In genomic region chr6:29200767-29201662, GRCh38 we compare ENCODE assay signal across 31 cellular contexts. TPM values are rescaled to one million over a fixed set of nuclear protein-coding genes. Genes with fewer than 3 reads are reported as not detected.
"Had no signal": no experiment of that assay in that cellular context is flagged by ENCODE, and none has a peak within 500 bp of the region (broad histone marks: within the 10 kb centered on the region; RNA-seq: fewer than 3 reads in every experiment).

No MANE protein-coding gene starts in this region.

- H3K27ac Mint-ChIP-seq: activated CD4-positive, alpha-beta memory T cell treated with anti-CD3 and anti-CD28 coated beads for 36 hours; activated CD4-positive, alpha-beta T cell treated with anti-CD3 and anti-CD28 coated beads, Interleukin-2, amount 10 ng/mL, durations not matched to agents 7 days and 5 days; activated naive CD4-positive, alpha-beta T cell treated with anti-CD3 and anti-CD28 coated beads, Interleukin-2, amount 50 U/mL, for 72 hours; activated naive CD8-positive, alpha-beta T cell treated with anti-CD3 and anti-CD28 coated beads, Interleukin-2, amount 50 U/mL, for 24 hours; brain had no signal

- H3K4me3 ChIP-seq: K562, SK-N-MC had no signal

- DNase-seq: activated CD4-positive, alpha-beta memory T cell treated with anti-CD3 and anti-CD28 coated beads for 36 hours; activated CD4-positive, alpha-beta T cell treated with anti-CD3 and anti-CD28 coated beads, Interleukin-2, amount 10 ng/mL, durations not matched to agents 7 days and 5 days; activated CD4-positive, CD25-positive, alpha-beta regulatory T cell; activated CD8-positive, alpha-beta memory T cell treated with anti-CD3 and anti-CD28 coated beads for 24 hours; activated effector memory CD4-positive, alpha-beta T cell treated with anti-CD3 and anti-CD28 coated beads, Interleukin-2, amount 50 U/mL, for 16 hours; activated naive CD4-positive, alpha-beta T cell treated with Interleukin-2 at 50 U/mL for 16 hours; activated naive CD8-positive, alpha-beta T cell treated with anti-CD3 and anti-CD28 coated beads, Interleukin-2, amount 50 U/mL, for 24 hours; activated T-cell treated with anti-CD3 and anti-CD28 coated beads, Interleukin-2, amount 50 U/mL, for 4 hours; amniotic stem cell; Karpas-422; MM.1S; NCI-H1105 treated with DMSO at 0.1 percent for 48 hours; NCI-H1436 treated with DMSO at 0.1 percent for 48 hours; NCI-H187 treated with DMSO at 0.1 percent for 48 hours; NCI-H2081 treated with DMSO at 0.1 percent for 48 hours; NCI-H2227 treated with DMSO at 0.1 percent for 48 hours; NCI-H446 treated with DMSO at 0.1 percent for 48 hours; NCI-H524 treated with DMSO at 0.1 percent for 48 hours; NCI-H82; OCI-M1; RPMI8226; T-helper 1 cell had no signal

- H3K4me3 Mint-ChIP-seq: activated CD4-positive, alpha-beta memory T cell treated with anti-CD3 and anti-CD28 coated beads for 36 hours; activated CD4-positive, alpha-beta T cell treated with anti-CD3 and anti-CD28 coated beads, Interleukin-2, amount 10 ng/mL, durations not matched to agents 7 days and 5 days; activated naive CD8-positive, alpha-beta T cell treated with anti-CD3 and anti-CD28 coated beads, Interleukin-2, amount 50 U/mL, for 24 hours; activated T-cell treated with anti-CD3 and anti-CD28 coated beads, Interleukin-2, amount 50 U/mL, for 4 hours; brain had no signal

- H3K27ac ChIP-seq: SK-N-MC, VCaP had no signal

- FAIRE-seq: astrocyte, K562 had no signal

- H3K9me3 Mint-ChIP-seq: activated CD4-positive, alpha-beta memory T cell treated with anti-CD3 and anti-CD28 coated beads for 36 hours; activated CD4-positive, alpha-beta T cell treated with anti-CD3 and anti-CD28 coated beads, Interleukin-2, amount 10 ng/mL, durations not matched to agents 7 days and 5 days; activated naive CD4-positive, alpha-beta T cell treated with anti-CD3 and anti-CD28 coated beads, Interleukin-2, amount 50 U/mL, for 72 hours; activated naive CD8-positive, alpha-beta T cell treated with anti-CD3 and anti-CD28 coated beads, Interleukin-2, amount 50 U/mL, for 24 hours; activated T-cell treated with anti-CD3 and anti-CD28 coated beads, Interleukin-2, amount 50 U/mL, for 4 hours had no signal

- ATAC-seq: activated naive CD4-positive, alpha-beta T cell treated with anti-CD3 and anti-CD28 coated beads, Interleukin-2, amount 50 U/mL, for 72 hours; activated naive CD8-positive, alpha-beta T cell treated with anti-CD3 and anti-CD28 coated beads, Interleukin-2, amount 50 U/mL, for 24 hours; activated T-cell treated with anti-CD3 and anti-CD28 coated beads, Interleukin-2, amount 50 U/mL, for 4 hours; K562; Panc1; Right ventricle myocardium inferior had no signal

- H3K4me1 Mint-ChIP-seq: activated CD4-positive, alpha-beta T cell treated with anti-CD3 and anti-CD28 coated beads, Interleukin-2, amount 10 ng/mL, durations not matched to agents 7 days and 5 days; activated naive CD8-positive, alpha-beta T cell treated with anti-CD3 and anti-CD28 coated beads, Interleukin-2, amount 50 U/mL, for 24 hours; brain had no signal

RNA-seq across cellular contexts. Expression of gene OR2J2, which starts 30.3 kb away (rescaled TPM):
- total RNA-seq: activated CD4-positive, alpha-beta memory T cell treated with anti-CD3 and anti-CD28 coated beads for 36 hours; activated CD4-positive, alpha-beta T cell treated with anti-CD3 and anti-CD28 coated beads, Interleukin-2, amount 10 ng/mL, durations not matched to agents 7 days and 5 days; activated naive CD4-positive, alpha-beta T cell treated with anti-CD3 and anti-CD28 coated beads, Interleukin-2, amount 50 U/mL, for 72 hours; activated T-cell treated with anti-CD3 and anti-CD28 coated beads, Interleukin-2, amount 50 U/mL, for 4 hours; astrocyte; K562; Right ventricle myocardium inferior; T-helper 2 cell treated with Interferon-gamma antibody and Interleukin-4, amounts not matched to agents 100 ng/mL and 5 ng/mL, for 36 hours had no signal
- polyA plus RNA-seq: K562 had no signal
